ENCODE assay signal across 15 cellular contexts in the genomic region with DNA sequence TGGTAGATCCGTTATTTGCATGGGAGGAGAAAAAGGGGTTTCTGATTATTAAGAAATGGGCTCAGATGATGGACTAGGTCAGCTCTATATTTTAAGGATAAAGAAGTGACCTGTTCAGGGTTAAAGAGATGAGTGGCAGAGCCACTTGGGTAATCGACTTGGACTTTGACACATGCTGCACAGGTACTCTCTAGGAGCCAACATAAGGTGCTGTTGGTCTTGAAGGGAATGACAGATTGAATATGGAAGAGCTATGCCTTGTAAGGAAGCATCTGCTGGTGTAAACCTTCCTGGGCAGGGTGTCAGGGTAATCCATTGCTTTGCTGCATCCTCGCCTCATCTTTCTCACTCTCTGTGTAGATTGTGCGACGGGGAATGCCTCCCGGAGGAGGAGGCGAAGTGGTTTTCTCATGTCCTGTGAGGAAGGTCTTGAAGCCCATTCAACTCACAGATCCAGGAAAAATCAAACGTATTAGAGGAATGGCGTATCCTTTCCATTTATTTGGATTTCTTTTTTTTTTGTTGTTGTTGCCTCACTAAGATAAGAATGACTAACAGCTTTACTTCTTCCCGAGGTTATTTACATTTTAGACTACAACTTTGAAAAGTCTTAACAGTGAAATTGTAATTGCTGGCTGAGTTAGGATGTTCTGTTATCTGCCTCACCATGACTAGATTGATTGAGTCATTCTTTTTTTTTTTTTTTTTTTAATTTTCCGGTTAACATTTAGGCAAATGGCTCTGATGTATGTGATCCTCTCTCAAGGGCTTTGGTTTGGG. TPM values are rescaled to one million over a fixed set of nuclear protein-coding genes. Genes with fewer than 3 reads are reported as not detected.
DNase-seq lines count a peak whose midpoint lies in the region; ATAC-seq, FAIRE-seq and TF ChIP-seq lines count a peak whose summit lies in the region.
"Had no signal": no experiment of that assay in that cellular context is flagged by ENCODE, and none has a peak within 500 bp of the region (broad histone marks: within the 10 kb centered on the region; RNA-seq: fewer than 3 reads in every experiment).

No MANE protein-coding gene starts in this region.

- H3K9ac ChIP-seq in HCT116 (ENCODE audit: low read length) (peak overlapping the region; percentile 37), astrocyte (ENCODE audit: low read length) (peak overlapping the region; percentile 74), keratinocyte (ENCODE audit: control insufficient read depth, extremely low read depth, insufficient read depth, low read length) (no peak overlapping the region)

- CTCF ChIA-PET in A549 (lab: Yijun Ruan, JAX) (interaction anchor here (0.6 to 1.6 kb wide), 7 partner anchors 13 to 151 kb away, joined by 3 to 8 read pairs (median 3); no protein-coding TSS in a partner anchor), HCT116 (lab: Charles Lee) (no interaction called here)

- TF ChIP-seq RAD21 in A549 (conservative IDR thresholded peaks at IDR 0.05 in 1 of 2, IDR thresholded peaks at IDR 0.05 in 1 of 2) (no peak), HCT116 (IDR thresholded peaks at IDR 0.05; ENCODE audit: low read depth) (no peak)

- H3K4me1 Mint-ChIP-seq in astrocyte (ENCODE audit: low read depth, unreplicated experiment) = peaks cover 66% of the 10 kb centered on the region

- H3K9me3 ChIP-seq in A549 = no peaks in the 10 kb centered on the region
- no peaks in the 10 kb centered on the region for H3K9me3 ChIP-seq in HCT116 (ENCODE audit: control insufficient read depth in 1 of 2, insufficient read depth in 1 of 2, low read depth in 1 of 2, low read length in 2 of 2)
- H3K9me3 ChIP-seq in astrocyte (ENCODE audit: insufficient read depth, low read depth, low read length) = no peaks in the 10 kb centered on the region
- no peaks in the 10 kb centered on the region for H3K9me3 ChIP-seq in keratinocyte (ENCODE audit: control insufficient read depth, low read depth, low read length)
- H3K9me3 ChIP-seq: prostate gland, stomach had no signal

- H3K9me3 Mint-ChIP-seq in astrocyte (ENCODE audit: unreplicated experiment) = no peaks in the 10 kb centered on the region
- H3K9me3 Mint-ChIP-seq: CD14-positive monocyte, memory B cell had no signal

- peaks cover 71% of the 10 kb centered on the region for H3K4me1 ChIP-seq in A549
- peaks cover 15 to 51% of the 10 kb centered on the region in 2 experiments for H3K4me1 ChIP-seq in HCT116 (ENCODE audit: control insufficient read depth in 1 of 2, insufficient read depth in 2 of 2, low read length in 2 of 2)
- H3K4me1 ChIP-seq in astrocyte (ENCODE audit: insufficient read depth, low read length) = peaks cover 69% of the 10 kb centered on the region
- H3K4me1 ChIP-seq in keratinocyte (ENCODE audit: control insufficient read depth, extremely low read depth, insufficient read depth, low read length) = peaks cover 30% of the 10 kb centered on the region
- H3K4me1 ChIP-seq: prostate gland had no signal

- TF ChIP-seq POLR2A in A549 (IDR thresholded peaks at IDR 0.05; ENCODE audit: low read length) (no peak), HCT116 (IDR thresholded peaks at IDR 0.05; ENCODE audit: borderline replicate concordance, extremely low read depth, insufficient read depth, insufficient read length) (no peak)

- dilution Hi-C loops in keratinocyte (cut with MboI; ENCODE audit: extremely low pct_ligation_motif_present, low sequenced_read_pairs) = no loop called here

- H3K9me2 ChIP-seq in HCT116 (ENCODE audit: insufficient read depth) = no peaks in the 10 kb centered on the region

- TF ChIP-seq CTCF in A549 (IDR thresholded peaks at IDR 0.05) (no peak), HCT116 (IDR thresholded peaks at IDR 0.05 in 2 of 3, conservative IDR thresholded peaks at IDR 0.05 in 1 of 3; ENCODE audit: borderline replicate concordance in 1 of 3, insufficient read depth in 1 of 3, low read depth in 2 of 3, low read length in 2 of 3) (no peak), astrocyte (IDR thresholded peaks at IDR 0.05; ENCODE audit: insufficient read depth, low read depth, low read length) (no peak), keratinocyte (optimal IDR thresholded peaks at IDR 0.05 in 1 of 3, IDR thresholded peaks at IDR 0.05 in 1 of 3, conservative IDR thresholded peaks at IDR 0.05 in 1 of 3; ENCODE audit: extremely low read depth in 1 of 3, insufficient read depth in 2 of 3, low read length in 3 of 3) (no peak)

- H3K36me3 Mint-ChIP-seq in astrocyte (ENCODE audit: low read depth, unreplicated experiment) = peaks cover 8% of the 10 kb centered on the region

- H3K9me1 ChIP-seq in keratinocyte (ENCODE audit: control insufficient read depth, extremely low read depth, insufficient read depth, low read length) = no peaks in the 10 kb centered on the region

- H3K4me2 ChIP-seq in A549 (peak overlapping the region; percentile 73), HCT116 (ENCODE audit: low read length) (peak overlapping the region; percentile 62), astrocyte (ENCODE audit: low read length) (peak overlapping the region; percentile 76), keratinocyte (ENCODE audit: control insufficient read depth, extremely low read depth, insufficient read depth, low read depth, low read length) (no peak overlapping the region)

- no peak for TF ChIP-seq EP300 in A549 (IDR thresholded peaks at IDR 0.05)

- peak overlapping the region; percentile 89 for H3K27ac Mint-ChIP-seq in astrocyte (ENCODE audit: unreplicated experiment)
- H3K27ac Mint-ChIP-seq: memory B cell had no signal

- FAIRE-seq in A549 (lab: Jason Lieb, UNC) = no peak
- no peak for FAIRE-seq in astrocyte (lab: Jason Lieb, UNC)
- no peak for FAIRE-seq in keratinocyte (lab: Jason Lieb, UNC)

- ATAC-seq in A549 (no peak), HCT116 (no peak), GM21515 (IDR thresholded peaks at IDR 0.05; ENCODE audit: unreplicated experiment) (no peak)

- BruUV-seq in HCT116 (replicated peaks; lab: Mats Ljungman, UMichigan) = no TSS peak

- WGBS in A549 (ENCODE audit: missing lambda C conversion rate) = 70% methylated on average over 11 of the region's 11 CpGs

- H3K4me3 ChIP-seq in A549 (no peak overlapping the region), HCT116 (replicated peaks in 1 of 2; ENCODE audit: low read depth in 1 of 2, low read length in 2 of 2) (no peak overlapping the region), astrocyte (ENCODE audit: insufficient read depth, low read depth, low read length) (no peak overlapping the region), keratinocyte (ENCODE audit: control insufficient read depth in 2 of 3, extremely low read depth in 1 of 3, insufficient read depth in 2 of 3, low read depth in 1 of 3, low read length in 3 of 3) (no peak overlapping the region)
- H3K4me3 ChIP-seq: prostate gland, stomach had no signal

- H4K20me1 ChIP-seq in HCT116 (ENCODE audit: insufficient read depth) = peaks cover 1% of the 10 kb centered on the region; the same call in 1 of the 2 replicates
- no peaks in the 10 kb centered on the region for H4K20me1 ChIP-seq in astrocyte (ENCODE audit: insufficient read depth, low read length)
- peaks cover 3% of the 10 kb centered on the region for H4K20me1 ChIP-seq in keratinocyte (ENCODE audit: control insufficient read depth, extremely low read depth, insufficient read depth, low read length)

- intact Hi-C loops in HCT116 (cut with micrococcal nuclease) = no loop called here

- H2AFZ ChIP-seq in HCT116 (ENCODE audit: low read depth, low read length, poor library complexity, severe bottlenecking) = no peak overlapping the region
- H2AFZ ChIP-seq in astrocyte (ENCODE audit: low read depth, low read length) = no peak overlapping the region
- no peak overlapping the region for H2AFZ ChIP-seq in keratinocyte (ENCODE audit: control insufficient read depth, low read length)

- H3K79me2 ChIP-seq in HCT116 (ENCODE audit: insufficient read depth, low read length) (peaks cover 82% of the 10 kb centered on the region), astrocyte (ENCODE audit: insufficient read depth, low read length) (peaks cover 22% of the 10 kb centered on the region), keratinocyte (ENCODE audit: control insufficient read depth, insufficient read depth, low read length) (peaks cover 17% of the 10 kb centered on the region)

- H3K27ac ChIP-seq in A549 (peak overlapping the region; percentile 34 to 43; a peak in 4 of 6 replicates), HCT116 (ENCODE audit: low read depth, low read length) (no peak overlapping the region; the same call in 1 of the 2 replicates), astrocyte (ENCODE audit: low read depth, low read length) (peak overlapping the region; percentile 99), keratinocyte (ENCODE audit: control insufficient read depth, insufficient read depth, low read length) (peak overlapping the region; percentile 72)
- H3K27ac ChIP-seq: HL-60, prostate gland had no signal

- no peak overlapping the region for H3K4me3 Mint-ChIP-seq in astrocyte (ENCODE audit: unreplicated experiment)
- H3K4me3 Mint-ChIP-seq: CD14-positive monocyte, memory B cell had no signal

- POLR2A ChIA-PET in A549 (lab: Yijun Ruan, JAX) = interaction anchor here (0.9 to 1.8 kb wide), 2 partner anchors 41 to 766 kb away, joined by 3 to 7 read pairs; partner anchors contain the start of gene RCL1
- POLR2A ChIA-PET in HCT116 (lab: Charles Lee) = no interaction called here

- no peaks in the 10 kb centered on the region for H3K27me3 Mint-ChIP-seq in astrocyte (ENCODE audit: low read depth, unreplicated experiment)
- H3K27me3 Mint-ChIP-seq: memory B cell had no signal

- DNase-seq in A549 (ENCODE audit: low read depth in 1 of 2, low spot score in 1 of 2) = no peak
- DNase-seq in HCT116 (ENCODE audit: low read depth, low spot score) = no peak
- DNase-seq in astrocyte (ENCODE audit: low read depth) = peak; percentile 39
- DNase-seq in keratinocyte (ENCODE audit: low read depth, low spot score) = no peak
- no peak for DNase-seq in stimulated activated naive CD4-positive, alpha-beta T cell (lab: John Stamatoyannopoulos, UW)
- no peak for DNase-seq in mucosa of gallbladder (ENCODE audit: low spot score)
- no peak for DNase-seq in SKM-1 treated with dmso at 0.1 percent for 144 hours (lab: John Stamatoyannopoulos, UW; ENCODE audit: unreplicated experiment)
- DNase-seq: activated CD4-positive, alpha-beta T cell treated with anti-CD3 and anti-CD28 coated beads, Interleukin-2, amount 50 U/mL, for 1 hour; effector CD8-positive, alpha-beta T cell; stomach had no signal

- RAD21 ChIA-PET in HCT116 (lab: Charles Lee; ENCODE audit: low non-redundant PET in 1 of 2, low total read pairs in 2 of 2, uncharacterized antibody in 2 of 2, unreplicated experiment in 2 of 2) = no interaction called here

- no peaks in the 10 kb centered on the region for H3K27me3 ChIP-seq in HCT116 (ENCODE audit: insufficient read depth, low read length)
- H3K27me3 ChIP-seq in astrocyte (ENCODE audit: insufficient read depth, low read length) = no peaks in the 10 kb centered on the region
- H3K27me3 ChIP-seq in keratinocyte (ENCODE audit: control insufficient read depth, extremely low read depth, insufficient read depth, low read length) = no peaks in the 10 kb centered on the region
- H3K27me3 ChIP-seq: stomach had no signal

- H3K36me3 ChIP-seq in HCT116 (ENCODE audit: control insufficient read depth in 1 of 2, insufficient read depth in 2 of 2, low read length in 2 of 2) (peaks cover 0 to 5% of the 10 kb centered on the region in 2 experiments; a peak in 1 of 4 replicates), astrocyte (ENCODE audit: insufficient read depth, low read length) (no peaks in the 10 kb centered on the region), keratinocyte (ENCODE audit: control insufficient read depth in 2 of 2, extremely low read depth in 1 of 2, insufficient read depth in 2 of 2, low read length in 2 of 2) (peaks cover 0 to 3% of the 10 kb centered on the region in 2 experiments)
- H3K36me3 ChIP-seq: prostate gland had no signal

RNA-seq across cellular contexts. Expression of gene RCL1, which starts 41.2 kb away (rescaled TPM):
- polyA plus RNA-seq in A549 (2011; rRNA removed) (25.5 and 26.7 TPM in 2 replicates), A549 (2017; fragmentation: RNase III; extraction: RNeasy Plus Mini Kit Qiagen cat#74134 plus additional on column Dnase treatment) (27.5 to 30.0 TPM (median 29.4 TPM) in 3 replicates), keratinocyte (13.7 to 21.0 TPM (median 16.6 TPM) in 3 replicates)
- 30.0 and 33.4 TPM in 2 replicates for polyA plus RNA-seq in A549 (2012; cell fraction: cytosol; rRNA removed)
- polyA plus RNA-seq in A549 (2012; cell fraction: nucleus; rRNA removed) = 29.3 and 43.1 TPM in 2 replicates
- polyA minus RNA-seq in A549 (2011; rRNA and poly(A)+ RNA removed) = 43.1 and 43.3 TPM in 2 replicates
- total RNA-seq in HCT116 (2021; ENCODE audit: unreplicated experiment) (29.9 TPM), astrocyte (19.6 and 22.3 TPM in 2 replicates), mucosa of gallbladder (9.5 TPM)
- 13.5 and 18.4 TPM in 2 replicates for polyA plus RNA-seq in HCT116 (2012)
- 21.1 TPM for polyA plus RNA-seq in keratinocyte (2011; ENCODE audit: low read depth)
- 18.2 and 21.6 TPM in 2 replicates for polyA plus RNA-seq in keratinocyte (2011; cell fraction: cytosol; rRNA removed)
- polyA plus RNA-seq in keratinocyte (2011; cell fraction: nucleus; rRNA removed) = 29.8 and 32.5 TPM in 2 replicates
- polyA plus RNA-seq in keratinocyte (2012; ENCODE audit: low replicate concordance) = 15.4 and 23.0 TPM in 2 replicates
- 20.6 to 25.4 TPM (median 22.2 TPM) in 3 replicates for polyA minus RNA-seq in keratinocyte
- 9.0 TPM for polyA minus RNA-seq in keratinocyte (2011; cell fraction: cytosol; rRNA and poly(A)+ RNA removed)
- 15.4 and 18.4 TPM in 2 replicates for polyA minus RNA-seq in keratinocyte (2011; cell fraction: nucleus; rRNA and poly(A)+ RNA removed)
